In genomic region chr6:57177545-57178225, GRCh38 we compare ENCODE assay signal across 18 cellular contexts. TPM values are rescaled to one million over a fixed set of nuclear protein-coding genes. Genes with fewer than 3 reads are reported as not detected.
DNase-seq lines count a peak whose midpoint lies in the region; ATAC-seq, FAIRE-seq and TF ChIP-seq lines count a peak whose summit lies in the region.
"Had no signal": no experiment of that assay in that cellular context is flagged by ENCODE, and none has a peak within 500 bp of the region (broad histone marks: within the 10 kb centered on the region; RNA-seq: fewer than 3 reads in every experiment).

No MANE protein-coding gene starts in this region.

- H3K79me2 ChIP-seq in HepG2 (ENCODE audit: insufficient read depth, low read length) = peaks cover 85% of the 10 kb centered on the region
- H3K79me2 ChIP-seq: parathyroid adenoma had no signal

- BruUV-seq in HepG2 (replicated peaks; lab: Mats Ljungman, UMichigan) = no TSS peak

- no peaks in the 10 kb centered on the region; a peak in 1 of 5 replicates for H3K27me3 ChIP-seq in HepG2 (ENCODE audit: control insufficient read depth in 1 of 2, insufficient read depth in 2 of 2, low read length in 2 of 2)
- H3K27me3 ChIP-seq in right lobe of liver = no peaks in the 10 kb centered on the region
- H3K27me3 ChIP-seq in right cardiac atrium (ENCODE audit: control insufficient read depth, insufficient read depth) = no peaks in the 10 kb centered on the region
- H3K27me3 ChIP-seq in aorta (ENCODE audit: control insufficient read depth in 1 of 2, insufficient read depth in 2 of 2, low read length in 1 of 2) = no peaks in the 10 kb centered on the region

- no peak for FAIRE-seq in HepG2 (lab: Jason Lieb, UNC)
- FAIRE-seq: islet of Langerhans had no signal

- in situ Hi-C loops in HepG2 (cut with HindIII; ENCODE audit: extremely low pct_ligation_motif_present, low pct_unique_long_range_greater_than_20kb) = no loop called here

- H3K27ac Mint-ChIP-seq in activated CD4-positive, alpha-beta T cell treated with anti-CD3 and anti-CD28 coated beads for 36 hours = no peak overlapping the region
- H3K27ac Mint-ChIP-seq: activated CD8-positive, alpha-beta T cell treated with anti-CD3 and anti-CD28 coated beads for 36 hours; T-helper 2 cell treated with Interferon-gamma antibody and Interleukin-4, amounts not matched to agents 5 μg/mL and 100 μg/mL, for 36 hours had no signal

- H3K9ac ChIP-seq in HepG2 (ENCODE audit: insufficient read depth, low read depth, low read length) = no peak overlapping the region
- H3K9ac ChIP-seq: parathyroid adenoma had no signal

- DNase-seq in HepG2 (ENCODE audit: low spot score) (no peak), right lobe of liver (no peak), right cardiac atrium (peak; percentile 62 to 80 (median 70)), posterior vena cava (ENCODE audit: low spot score) (peak; percentile 87), aorta (peak; percentile 65 to 74), DMS153 (lab: John Stamatoyannopoulos, UW) (no peak), hippocampal formation (lab: John Stamatoyannopoulos, UW) (no peak)
- DNase-seq in activated CD4-positive, alpha-beta T cell treated with anti-CD3 and anti-CD28 coated beads for 36 hours = no peak
- DNase-seq: 8988T; activated CD8-positive, alpha-beta T cell treated with anti-CD3 and anti-CD28 coated beads for 36 hours; erythroblast; GOT3; MM.1S had no signal

- H3K36me3 Mint-ChIP-seq in activated CD4-positive, alpha-beta T cell treated with anti-CD3 and anti-CD28 coated beads for 36 hours (ENCODE audit: low read depth) = peaks cover 28% of the 10 kb centered on the region

- TF ChIP-seq RAD21 in HepG2 (CRISPR knock-in tag; IDR thresholded peaks at IDR 0.05) = no peak

- H3K4me3 Mint-ChIP-seq in activated CD4-positive, alpha-beta T cell treated with anti-CD3 and anti-CD28 coated beads for 36 hours = no peak overlapping the region
- H3K4me3 Mint-ChIP-seq: activated CD8-positive, alpha-beta T cell treated with anti-CD3 and anti-CD28 coated beads for 36 hours; central memory CD8-positive, alpha-beta T cell; T-helper 2 cell treated with Interferon-gamma antibody and Interleukin-4, amounts not matched to agents 5 μg/mL and 100 μg/mL, for 36 hours had no signal

- intact Hi-C loops in HepG2 (cut with micrococcal nuclease; ENCODE audit: unreplicated experiment) (no loop called here), right lobe of liver (cut with DNase I) (no loop called here), right cardiac atrium (cut with DNase I) (loop anchor here in 2 of 4 donors (10.0 kb wide), 1 partner anchor 137 kb away; the partner anchor contains the start of gene PRIM2 (in 2 of the 2)), posterior vena cava (cut with DNase I) (loop anchor here in 1 of 2 donors (2.0 to 10.0 kb wide), 2 partner anchors 81 to 137 kb away; partner anchors contain the start of gene PRIM2), aorta (cut with DNase I) (loop anchor here in 1 of 2 donors (5.0 to 10.0 kb wide), 2 partner anchors 45 to 87 kb away; partner anchors contain the start of gene RAB23)
- intact Hi-C loops in activated CD4-positive, alpha-beta T cell treated with anti-CD3 and anti-CD28 coated beads for 36 hours (cut with DNase I, micrococcal nuclease) = no loop called here

- TF ChIP-seq EP300 in HepG2 (IDR thresholded peaks at IDR 0.05; ENCODE audit: low read depth in 2 of 2, low read length in 2 of 2) (no peak), HepG2 (CRISPR knock-in tag; IDR thresholded peaks at IDR 0.05; ENCODE audit: borderline replicate concordance) (no peak)

- H3K4me1 Mint-ChIP-seq in activated CD4-positive, alpha-beta T cell treated with anti-CD3 and anti-CD28 coated beads for 36 hours = peaks cover 28% of the 10 kb centered on the region

- H3K27ac ChIP-seq in HepG2 (ENCODE audit: extremely low read length, insufficient read depth, low read length) (no peak overlapping the region), right lobe of liver (no peak overlapping the region), right cardiac atrium (ENCODE audit: low read length) (peak overlapping the region; percentile 96), aorta (ENCODE audit: low read depth in 1 of 2, low read length in 2 of 2) (peak overlapping the region; percentile 73 to 92)
- H3K27ac ChIP-seq: parathyroid adenoma had no signal

- no peak overlapping the region for H3K4me2 ChIP-seq in HepG2 (ENCODE audit: low read depth, low read length)

- ATAC-seq in HepG2 = no peak
- ATAC-seq in right lobe of liver = no peak
- peak; percentile 73 to 79 for ATAC-seq in right cardiac atrium
- peak; percentile 71 for ATAC-seq in aorta (ENCODE audit: low FRiP score)
- ATAC-seq in activated CD4-positive, alpha-beta T cell treated with anti-CD3 and anti-CD28 coated beads for 36 hours = no peak
- ATAC-seq: activated CD8-positive, alpha-beta T cell treated with anti-CD3 and anti-CD28 coated beads for 36 hours; Panc1 had no signal

- H3K36me3 ChIP-seq in HepG2 (replicated peaks in 1 of 2; ENCODE audit: control insufficient read depth in 1 of 2, insufficient read depth in 2 of 2, low read length in 2 of 2) = peaks cover 7 to 8% of the 10 kb centered on the region in 2 experiments
- peaks cover 0 to 1% (median 0%) of the 10 kb centered on the region in 4 donors for H3K36me3 ChIP-seq in right lobe of liver
- peaks cover 0 to 3% of the 10 kb centered on the region in 2 donors for H3K36me3 ChIP-seq in aorta (ENCODE audit: control insufficient read depth in 1 of 2, insufficient read depth in 2 of 2, low read length in 1 of 2)

- H3K27me3 Mint-ChIP-seq in activated CD4-positive, alpha-beta T cell treated with anti-CD3 and anti-CD28 coated beads for 36 hours = no peaks in the 10 kb centered on the region
- H3K27me3 Mint-ChIP-seq: activated CD8-positive, alpha-beta T cell treated with anti-CD3 and anti-CD28 coated beads for 36 hours; central memory CD8-positive, alpha-beta T cell had no signal

- H3K4me3 ChIP-seq in HepG2 (replicated peaks in 1 of 3; ENCODE audit: insufficient read depth in 1 of 3, low read depth in 2 of 3, low read length in 3 of 3) = no peak overlapping the region
- H3K4me3 ChIP-seq in right lobe of liver = no peak overlapping the region
- H3K4me3 ChIP-seq in right cardiac atrium (ENCODE audit: low read length) = peak overlapping the region; percentile 25
- peak overlapping the region in 1 of 2 donors; percentile 9 for H3K4me3 ChIP-seq in aorta (ENCODE audit: low read length in 2 of 2)

- no peak for TF ChIP-seq CTCF in HepG2 (CRISPR knock-in tag; IDR thresholded peaks at IDR 0.05)
- no peak for TF ChIP-seq CTCF in right lobe of liver (IDR thresholded peaks at IDR 0.05)

- no peaks in the 10 kb centered on the region for H3K9me3 ChIP-seq in HepG2 (ENCODE audit: low read length)
- no peaks in the 10 kb centered on the region for H3K9me3 ChIP-seq in right lobe of liver
- no peaks in the 10 kb centered on the region for H3K9me3 ChIP-seq in right cardiac atrium (ENCODE audit: control insufficient read depth, low read length)
- H3K9me3 ChIP-seq in aorta (ENCODE audit: control insufficient read depth, low read length) = no peaks in the 10 kb centered on the region

- WGBS in HepG2 (ENCODE audit: low lambda C conversion rate) = 94% methylated on average over 11 of the region's 11 CpGs
- WGBS in right lobe of liver (ENCODE audit: insufficient coverage, low coverage, low lambda C conversion rate, missing lambda C conversion rate) = 83% methylated on average over 11 of the region's 11 CpGs
- 39% methylated on average over 11 of the region's 11 CpGs for WGBS in right cardiac atrium
- WGBS in aorta, 2 donors = 11 to 12% methylated on average over 11 of the region's 11 CpGs

- peaks cover 46% of the 10 kb centered on the region for H3K4me1 ChIP-seq in HepG2 (ENCODE audit: insufficient read depth, low read length)
- H3K4me1 ChIP-seq in right lobe of liver = peaks cover 0 to 14% (median 0%) of the 10 kb centered on the region in 4 donors
- no peaks in the 10 kb centered on the region for H3K4me1 ChIP-seq in right cardiac atrium (ENCODE audit: control insufficient read depth, insufficient read depth, low read length)
- H3K4me1 ChIP-seq in aorta (ENCODE audit: control insufficient read depth in 1 of 2, insufficient read depth in 2 of 2, low read length in 2 of 2) = peaks cover 0 to 8% of the 10 kb centered on the region in 2 donors
- H3K4me1 ChIP-seq: parathyroid adenoma had no signal

- H2AFZ ChIP-seq in HepG2 (ENCODE audit: low read length) = no peak overlapping the region
- H2AFZ ChIP-seq: parathyroid adenoma had no signal

- CTCF ChIA-PET in HepG2 (lab: Yijun Ruan, JAX; ENCODE audit: low intra/inter-chr PET ratio, low total read pairs) = no interaction called here
- CTCF ChIA-PET in activated CD4-positive, alpha-beta T cell treated with anti-CD3 and anti-CD28 coated beads for 36 hours (lab: Charles Lee) = interaction anchor here (0.7 to 1.0 kb wide), 2 partner anchors 29 to 145 kb away, joined by 3 read pairs; no protein-coding TSS in a partner anchor

- TF ChIP-seq POLR2A in HepG2 (IDR thresholded peaks at IDR 0.05; ENCODE audit: insufficient read depth in 1 of 2, low read depth in 2 of 2, low read length in 2 of 2) = no peak
- no peak for TF ChIP-seq POLR2A in right lobe of liver (IDR thresholded peaks at IDR 0.05)

- POLR2A ChIA-PET in HepG2 (lab: Yijun Ruan, JAX) = no interaction called here
- POLR2A ChIA-PET in activated CD4-positive, alpha-beta T cell treated with anti-CD3 and anti-CD28 coated beads for 36 hours (lab: Charles Lee) = interaction anchor here (0.6 kb wide), 2 partner anchors 20 to 77 kb away, joined by 4 to 8 read pairs; no protein-coding TSS in a partner anchor

- H3K9me3 Mint-ChIP-seq in activated CD4-positive, alpha-beta T cell treated with anti-CD3 and anti-CD28 coated beads for 36 hours (ENCODE audit: low read depth) = no peaks in the 10 kb centered on the region
- H3K9me3 Mint-ChIP-seq: activated CD8-positive, alpha-beta T cell treated with anti-CD3 and anti-CD28 coated beads for 36 hours; central memory CD8-positive, alpha-beta T cell; T-helper 2 cell treated with Interferon-gamma antibody and Interleukin-4, amounts not matched to agents 5 μg/mL and 100 μg/mL, for 36 hours had no signal

- H4K20me1 ChIP-seq in HepG2 (ENCODE audit: insufficient read depth, low read length) = no peaks in the 10 kb centered on the region; the same call in 1 of the 2 replicates

RNA-seq across cellular contexts. Expression of gene BAG2, which starts 5.6 kb away (rescaled TPM):
- total RNA-seq in HepG2 (2016; rRNA removed; fragmentation: Illumina TruSeq; extraction: Trizol) = 15.1 and 23.0 TPM in 2 replicates
- 3.7 and 4.1 TPM in 2 replicates for total RNA-seq in HepG2 (2016; cell fraction: cytosol; rRNA removed; fragmentation: Illumina TruSeq; extraction: Trizol; ENCODE audit: low read depth)
- total RNA-seq in HepG2 (2016; cell fraction: insoluble cytoplasmic fraction; rRNA removed; fragmentation: Illumina TruSeq; extraction: Trizol) = 15.0 and 23.4 TPM in 2 replicates
- total RNA-seq in HepG2 (2016; cell fraction: membrane; rRNA removed; fragmentation: Illumina TruSeq; extraction: Trizol) = 8.8 and 9.8 TPM in 2 replicates
- 10.3 and 11.9 TPM in 2 replicates for total RNA-seq in HepG2 (2016; cell fraction: nucleus; rRNA removed; fragmentation: Illumina TruSeq; extraction: Trizol)
- 4.3 and 5.7 TPM in 2 replicates for polyA plus RNA-seq in HepG2 (2011; rRNA removed)
- polyA plus RNA-seq in HepG2 (2011; cell fraction: cytosol; rRNA removed) = 2.4 and 3.5 TPM in 2 replicates
- 1.3 and 2.0 TPM in 2 replicates for polyA plus RNA-seq in HepG2 (2011; cell fraction: nucleus; rRNA removed)
- polyA plus RNA-seq in HepG2 (2012) = 6.1 and 6.7 TPM in 2 replicates
- polyA plus RNA-seq in HepG2 (2016; cell fraction: cytosol; fragmentation: Illumina TruSeq; extraction: Trizol; ENCODE audit: low read depth) = 2.4 TPM in 2 replicates
- polyA plus RNA-seq in HepG2 (2016; cell fraction: insoluble cytoplasmic fraction; fragmentation: Illumina TruSeq; extraction: Trizol; ENCODE audit: low read depth) = 24.1 and 26.3 TPM in 2 replicates
- 5.4 and 5.5 TPM in 2 replicates for polyA plus RNA-seq in HepG2 (2016; cell fraction: membrane; fragmentation: Illumina TruSeq; extraction: Trizol; ENCODE audit: low read depth)
- 10.2 and 10.9 TPM in 2 replicates for polyA plus RNA-seq in HepG2 (2016; cell fraction: nucleus; fragmentation: Illumina TruSeq; extraction: Trizol; ENCODE audit: insufficient read depth, low read depth)
- 3.1 and 7.3 TPM in 2 replicates for polyA minus RNA-seq in HepG2 (2011; rRNA and poly(A)+ RNA removed; ENCODE audit: low replicate concordance)
- 4.3 and 4.4 TPM in 2 replicates for polyA minus RNA-seq in HepG2 (2011; cell fraction: cytosol; rRNA and poly(A)+ RNA removed)
- 19.6 and 22.1 TPM in 2 replicates for polyA minus RNA-seq in HepG2 (2011; cell fraction: nucleus; rRNA and poly(A)+ RNA removed)
- 1 to 10 TPM; 2.8 to 6.2 (median 4.3) TPM for total RNA-seq in right lobe of liver
- 10 to 100 TPM; 11.3 to 17.8 (median 16.0) TPM for total RNA-seq in right cardiac atrium
- polyA plus RNA-seq in right cardiac atrium = 10.1 TPM
- total RNA-seq in posterior vena cava = 10 to 100 TPM; 32.6 to 45.8 TPM
- total RNA-seq in aorta = 10 to 100 TPM; 18.8 to 32.9 TPM
- polyA plus RNA-seq in aorta = 1 to 10 TPM; 7.0 to 9.0 TPM
- 1 to 10 TPM; 8.2 to 8.8 TPM for total RNA-seq in activated CD4-positive, alpha-beta T cell treated with anti-CD3 and anti-CD28 coated beads for 36 hours

RNA-seq across cellular contexts. Expression of gene RAB23, which starts 44.4 kb away (rescaled TPM):
- total RNA-seq in HepG2 (2016; rRNA removed; fragmentation: Illumina TruSeq; extraction: Trizol) = 16.4 and 24.2 TPM in 2 replicates
- 11.4 and 11.7 TPM in 2 replicates for total RNA-seq in HepG2 (2016; cell fraction: cytosol; rRNA removed; fragmentation: Illumina TruSeq; extraction: Trizol; ENCODE audit: low read depth)
- total RNA-seq in HepG2 (2016; cell fraction: insoluble cytoplasmic fraction; rRNA removed; fragmentation: Illumina TruSeq; extraction: Trizol) = 16.0 and 22.3 TPM in 2 replicates
- 13.3 and 13.6 TPM in 2 replicates for total RNA-seq in HepG2 (2016; cell fraction: membrane; rRNA removed; fragmentation: Illumina TruSeq; extraction: Trizol)
- total RNA-seq in HepG2 (2016; cell fraction: nucleus; rRNA removed; fragmentation: Illumina TruSeq; extraction: Trizol) = 11.2 and 11.3 TPM in 2 replicates
- 4.3 and 5.5 TPM in 2 replicates for polyA plus RNA-seq in HepG2 (2011; rRNA removed)
- polyA plus RNA-seq in HepG2 (2011; cell fraction: cytosol; rRNA removed) = 1.2 and 2.8 TPM in 2 replicates
- 1.2 and 1.7 TPM in 2 replicates for polyA plus RNA-seq in HepG2 (2011; cell fraction: nucleus; rRNA removed)
- polyA plus RNA-seq in HepG2 (2012) = 5.7 and 7.3 TPM in 2 replicates
- 1.5 and 1.9 TPM in 2 replicates for polyA plus RNA-seq in HepG2 (2016; cell fraction: cytosol; fragmentation: Illumina TruSeq; extraction: Trizol; ENCODE audit: low read depth)
- 21.0 and 23.0 TPM in 2 replicates for polyA plus RNA-seq in HepG2 (2016; cell fraction: insoluble cytoplasmic fraction; fragmentation: Illumina TruSeq; extraction: Trizol; ENCODE audit: low read depth)
- polyA plus RNA-seq in HepG2 (2016; cell fraction: membrane; fragmentation: Illumina TruSeq; extraction: Trizol; ENCODE audit: low read depth) = 6.9 and 8.1 TPM in 2 replicates
- polyA plus RNA-seq in HepG2 (2016; cell fraction: nucleus; fragmentation: Illumina TruSeq; extraction: Trizol; ENCODE audit: insufficient read depth, low read depth) = 10.4 and 11.4 TPM in 2 replicates
- polyA minus RNA-seq in HepG2 (2011; rRNA and poly(A)+ RNA removed; ENCODE audit: low replicate concordance) = 2.0 and 3.9 TPM in 2 replicates
- 3.8 and 3.9 TPM in 2 replicates for polyA minus RNA-seq in HepG2 (2011; cell fraction: cytosol; rRNA and poly(A)+ RNA removed)
- polyA minus RNA-seq in HepG2 (2011; cell fraction: nucleus; rRNA and poly(A)+ RNA removed) = 6.2 and 9.2 TPM in 2 replicates
- 1 to 10 TPM; 2.0 to 3.1 (median 2.5) TPM for total RNA-seq in right lobe of liver
- total RNA-seq in right cardiac atrium = 10 to 100 TPM; 11.1 to 20.7 (median 11.5) TPM
- polyA plus RNA-seq in right cardiac atrium = 6.1 TPM
- 10 to 100 TPM; 46.6 to 73.9 TPM for total RNA-seq in posterior vena cava
- total RNA-seq in aorta = 10 to 100 TPM; 55.9 to 59.2 TPM
- polyA plus RNA-seq in aorta = 10 to 100 TPM; 24.8 to 47.1 TPM
- 1 to 10 TPM; 1.4 to 1.5 TPM for total RNA-seq in activated CD4-positive, alpha-beta T cell treated with anti-CD3 and anti-CD28 coated beads for 36 hours

Comparison
In these comparisons a context has a peak if more than half of its experiments do, and no peak if none do; other contexts are left out.
1. ATAC-seq: peak in right cardiac atrium (2 of 2) and aorta (single experiment); none in HepG2 (single experiment), right lobe of liver (0 of 4) and activated CD4-positive, alpha-beta T cell treated with anti-CD3 and anti-CD28 coated beads for 36 hours (single experiment).
2. DNase-seq: peak in right cardiac atrium (3 of 3), posterior vena cava (single experiment) and aorta (2 of 2); none in HepG2 (single experiment), right lobe of liver (0 of 3), DMS153 (single experiment), hippocampal formation (0 of 2) and activated CD4-positive, alpha-beta T cell treated with anti-CD3 and anti-CD28 coated beads for 36 hours (single experiment).
3. H3K27ac ChIP-seq: peak in right cardiac atrium (single experiment) and aorta (2 of 2); none in HepG2 (single experiment) and right lobe of liver (0 of 3).